Comparison of ENCODE assay signal across 10 cellular contexts in the genomic region with DNA sequence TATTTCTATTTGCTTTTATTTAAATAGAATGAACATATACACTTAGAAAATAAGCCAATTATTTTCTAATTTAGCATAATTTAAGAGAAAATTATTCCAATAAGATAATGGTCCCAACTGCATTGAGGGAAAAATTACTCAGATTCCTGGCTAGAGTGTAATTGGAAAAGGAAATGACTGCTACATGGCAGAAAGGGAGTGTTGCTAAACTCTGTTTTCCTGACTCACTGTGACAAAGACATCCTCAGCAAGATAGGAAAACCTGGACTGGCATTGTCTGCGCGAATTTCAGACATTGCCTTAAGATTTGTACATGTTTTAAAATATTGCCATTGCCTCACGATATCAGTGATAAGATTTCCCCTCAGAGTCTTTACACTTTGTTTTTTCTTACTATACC. TPM values are rescaled to one million over a fixed set of nuclear protein-coding genes. Genes with fewer than 3 reads are reported as not detected.
DNase-seq lines count a peak whose midpoint lies in the region; ATAC-seq and TF ChIP-seq lines count a peak whose summit lies in the region.
"Had no signal": no experiment of that assay in that cellular context is flagged by ENCODE, and none has a peak within 500 bp of the region (broad histone marks: within the 10 kb centered on the region; RNA-seq: fewer than 3 reads in every experiment).

No MANE protein-coding gene starts in this region.

- peaks cover 56% of the 10 kb centered on the region for H3K4me1 Mint-ChIP-seq in activated T-cell treated with anti-CD3 and anti-CD28 coated beads, Interleukin-2, amount 50 U/mL, for 72 hours (ENCODE audit: low read depth)

- no peaks in the 10 kb centered on the region for H3K9me3 Mint-ChIP-seq in activated T-cell treated with anti-CD3 and anti-CD28 coated beads, Interleukin-2, amount 50 U/mL, for 72 hours

- DNase-seq in activated T-cell treated with anti-CD3 and anti-CD28 coated beads, Interleukin-2, amount 50 U/mL, for 72 hours, result no peak
- DNase-seq in activated T-cell treated with anti-CD3 and anti-CD28 coated beads, Interleukin-2, amount 50 U/mL, for 1 hour, result no peak
- DNase-seq in fibroblast of pulmonary artery (ENCODE audit: low read depth) (peak; percentile 96), stromal cell of bone marrow (ENCODE audit: low read depth) (peak; percentile 77), left lobe of liver (ENCODE audit: low spot score) (no peak), NCI-H146 treated with DMSO at 0.1 percent for 48 hours (lab: John Stamatoyannopoulos, UW; ENCODE audit: unreplicated experiment) (no peak)
- DNase-seq: stimulated activated naive CD4-positive, alpha-beta T cell treated with Interleukin-2 at 50 U/mL for 16 hours had no signal

- no peak overlapping the region for H3K27ac Mint-ChIP-seq in activated T-cell treated with anti-CD3 and anti-CD28 coated beads, Interleukin-2, amount 50 U/mL, for 72 hours

- peak overlapping the region; percentile 34 to 72 for H3K4me3 Mint-ChIP-seq in activated T-cell treated with anti-CD3 and anti-CD28 coated beads, Interleukin-2, amount 50 U/mL, for 72 hours

- H3K27me3 Mint-ChIP-seq in activated T-cell treated with anti-CD3 and anti-CD28 coated beads, Interleukin-2, amount 50 U/mL, for 72 hours (ENCODE audit: low read depth), result peaks cover 16% of the 10 kb centered on the region

- no peak for ATAC-seq in activated T-cell treated with anti-CD3 and anti-CD28 coated beads, Interleukin-2, amount 50 U/mL, for 72 hours (replicated peaks in 1 of 2)
- ATAC-seq in SK-N-SH treated with all-trans-retinoic acid at 6 μM for 48 hours (peak; percentile 91), left lobe of liver (no peak), GM19023 (IDR thresholded peaks at IDR 0.05; ENCODE audit: unreplicated experiment) (no peak)

- H3K36me3 Mint-ChIP-seq in activated T-cell treated with anti-CD3 and anti-CD28 coated beads, Interleukin-2, amount 50 U/mL, for 72 hours (ENCODE audit: insufficient read depth in 2 of 2), result peaks cover 0 to 1% of the 10 kb centered on the region in 2 donors

- no peak for TF ChIP-seq CTCF in fibroblast of pulmonary artery (IDR thresholded peaks at IDR 0.05; ENCODE audit: low read length, missing control alignments)

- H3K4me3 ChIP-seq in fibroblast of pulmonary artery (replicated peaks; ENCODE audit: low read depth, low read length), result peak overlapping the region; percentile 56

TF ChIP-seq in SK-N-SH treated with all-trans-retinoic acid at 6 μM for 48 hours, 23 proteins besides CTCF, POLR2A, EP300 and RAD21:
- TF ChIP-seq SNAI2 (CRISPR knock-in tag; IDR thresholded peaks at IDR 0.05) (no peak), ZNF565 (CRISPR knock-in tag; conservative IDR thresholded peaks at IDR 0.05; ENCODE audit: low read depth) (no peak), ARNTL (CRISPR knock-in tag; IDR thresholded peaks at IDR 0.05; ENCODE audit: borderline replicate concordance, low read depth) (no peak), ISL1 (CRISPR knock-in tag; IDR thresholded peaks at IDR 0.05) (no peak), PPARA (CRISPR knock-in tag; IDR thresholded peaks at IDR 0.05; ENCODE audit: borderline replicate concordance) (no peak), RARB (CRISPR knock-in tag; IDR thresholded peaks at IDR 0.05) (no peak), BACH2 (CRISPR knock-in tag; IDR thresholded peaks at IDR 0.05; ENCODE audit: borderline replicate concordance) (no peak), ZNF70 (CRISPR knock-in tag; IDR thresholded peaks at IDR 0.05) (no peak), TCF4 (CRISPR knock-in tag; IDR thresholded peaks at IDR 0.05; ENCODE audit: borderline replicate concordance) (no peak), GLIS3 (CRISPR knock-in tag; IDR thresholded peaks at IDR 0.05) (no peak)
- TF ChIP-seq, protein P1, sequence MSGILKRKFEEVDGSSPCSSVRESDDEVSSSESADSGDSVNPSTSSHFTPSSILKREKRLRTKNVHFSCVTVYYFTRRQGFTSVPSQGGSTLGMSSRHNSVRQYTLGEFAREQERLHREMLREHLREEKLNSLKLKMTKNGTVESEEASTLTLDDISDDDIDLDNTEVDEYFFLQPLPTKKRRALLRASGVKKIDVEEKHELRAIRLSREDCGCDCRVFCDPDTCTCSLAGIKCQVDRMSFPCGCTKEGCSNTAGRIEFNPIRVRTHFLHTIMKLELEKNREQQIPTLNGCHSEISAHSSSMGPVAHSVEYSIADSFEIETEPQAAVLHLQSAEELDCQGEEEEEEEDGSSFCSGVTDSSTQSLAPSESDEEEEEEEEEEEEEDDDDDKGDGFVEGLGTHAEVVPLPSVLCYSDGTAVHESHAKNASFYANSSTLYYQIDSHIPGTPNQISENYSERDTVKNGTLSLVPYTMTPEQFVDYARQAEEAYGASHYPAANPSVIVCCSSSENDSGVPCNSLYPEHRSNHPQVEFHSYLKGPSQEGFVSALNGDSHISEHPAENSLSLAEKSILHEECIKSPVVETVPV (CRISPR knock-in tag; IDR thresholded peaks at IDR 0.05), result no peak
- TF ChIP-seq, protein P2, sequence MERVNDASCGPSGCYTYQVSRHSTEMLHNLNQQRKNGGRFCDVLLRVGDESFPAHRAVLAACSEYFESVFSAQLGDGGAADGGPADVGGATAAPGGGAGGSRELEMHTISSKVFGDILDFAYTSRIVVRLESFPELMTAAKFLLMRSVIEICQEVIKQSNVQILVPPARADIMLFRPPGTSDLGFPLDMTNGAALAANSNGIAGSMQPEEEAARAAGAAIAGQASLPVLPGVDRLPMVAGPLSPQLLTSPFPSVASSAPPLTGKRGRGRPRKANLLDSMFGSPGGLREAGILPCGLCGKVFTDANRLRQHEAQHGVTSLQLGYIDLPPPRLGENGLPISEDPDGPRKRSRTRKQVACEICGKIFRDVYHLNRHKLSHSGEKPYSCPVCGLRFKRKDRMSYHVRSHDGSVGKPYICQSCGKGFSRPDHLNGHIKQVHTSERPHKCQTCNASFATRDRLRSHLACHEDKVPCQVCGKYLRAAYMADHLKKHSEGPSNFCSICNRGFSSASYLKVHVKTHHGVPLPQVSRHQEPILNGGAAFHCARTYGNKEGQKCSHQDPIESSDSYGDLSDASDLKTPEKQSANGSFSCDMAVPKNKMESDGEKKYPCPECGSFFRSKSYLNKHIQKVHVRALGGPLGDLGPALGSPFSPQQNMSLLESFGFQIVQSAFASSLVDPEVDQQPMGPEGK (CRISPR knock-in tag; IDR thresholded peaks at IDR 0.05; ENCODE audit: borderline replicate concordance), result no peak
- TF ChIP-seq, protein P3, sequence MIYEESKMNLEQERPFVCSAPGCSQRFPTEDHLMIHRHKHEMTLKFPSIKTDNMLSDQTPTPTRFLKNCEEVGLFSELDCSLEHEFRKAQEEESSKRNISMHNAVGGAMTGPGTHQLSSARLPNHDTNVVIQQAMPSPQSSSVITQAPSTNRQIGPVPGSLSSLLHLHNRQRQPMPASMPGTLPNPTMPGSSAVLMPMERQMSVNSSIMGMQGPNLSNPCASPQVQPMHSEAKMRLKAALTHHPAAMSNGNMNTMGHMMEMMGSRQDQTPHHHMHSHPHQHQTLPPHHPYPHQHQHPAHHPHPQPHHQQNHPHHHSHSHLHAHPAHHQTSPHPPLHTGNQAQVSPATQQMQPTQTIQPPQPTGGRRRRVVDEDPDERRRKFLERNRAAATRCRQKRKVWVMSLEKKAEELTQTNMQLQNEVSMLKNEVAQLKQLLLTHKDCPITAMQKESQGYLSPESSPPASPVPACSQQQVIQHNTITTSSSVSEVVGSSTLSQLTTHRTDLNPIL (CRISPR knock-in tag; IDR thresholded peaks at IDR 0.05; ENCODE audit: low read depth), result no peak
TF ChIP-seq in SK-N-SH treated with all-trans-retinoic acid at 6 μM for 48 hours: peak in this region for 0.

RNA-seq across cellular contexts. Expression of a gene that starts 8.2 kb away (rescaled TPM):
- 1 to 10 TPM; 2.3 to 6.1 TPM for total RNA-seq in activated T-cell treated with anti-CD3 and anti-CD28 coated beads, Interleukin-2, amount 50 U/mL, for 72 hours
- not detected for total RNA-seq in left lobe of liver
- total RNA-seq: lower leg skin had no signal

Comparison
In these comparisons a context has a peak if more than half of its experiments do, and no peak if none do; other contexts are left out.
1. DNase-seq: peak in fibroblast of pulmonary artery (single experiment) and stromal cell of bone marrow (single experiment); none in activated T-cell treated with anti-CD3 and anti-CD28 coated beads, Interleukin-2, amount 50 U/mL, for 72 hours (0 of 2), activated T-cell treated with anti-CD3 and anti-CD28 coated beads, Interleukin-2, amount 50 U/mL, for 1 hour (single experiment), left lobe of liver (single experiment) and NCI-H146 treated with DMSO at 0.1 percent for 48 hours (single experiment).